In genomic region chr7:110839866-110840265, GRCh38 we compare ENCODE assay signal across 9 cellular contexts.
DNase-seq lines count a peak whose midpoint lies in the region; ATAC-seq and TF ChIP-seq lines count a peak whose summit lies in the region.
"Had no signal": no experiment of that assay in that cellular context is flagged by ENCODE, and none has a peak within 500 bp of the region (broad histone marks: within the 10 kb centered on the region; RNA-seq: fewer than 3 reads in every experiment).

No MANE protein-coding gene starts in this region.

- no TSS peak for BruUV-seq in HCT116 (replicated peaks; lab: Mats Ljungman, UMichigan)

- H3K9me2 ChIP-seq in HCT116 (ENCODE audit: insufficient read depth): no peaks in the 10 kb centered on the region

- no peak for TF ChIP-seq POLR2A in HCT116 (IDR thresholded peaks at IDR 0.05; ENCODE audit: borderline replicate concordance, extremely low read depth, insufficient read depth, insufficient read length)

- no peak overlapping the region for H3K4me3 Mint-ChIP-seq in activated naive CD8-positive, alpha-beta T cell treated with anti-CD3 and anti-CD28 coated beads, Interleukin-2, amount 50 U/mL, for 24 hours

- H3K9me3 ChIP-seq in HCT116 (ENCODE audit: control insufficient read depth in 1 of 2, insufficient read depth in 1 of 2, low read depth in 1 of 2, low read length in 2 of 2) (no peaks in the 10 kb centered on the region), lower lobe of right lung (no peaks in the 10 kb centered on the region)
- H3K9me3 ChIP-seq: body of pancreas had no signal

- RAD21 ChIA-PET in HCT116 (lab: Charles Lee; ENCODE audit: low non-redundant PET in 1 of 2, low total read pairs in 2 of 2, uncharacterized antibody in 2 of 2, unreplicated experiment in 2 of 2): no interaction called here

- H3K79me2 ChIP-seq in HCT116 (ENCODE audit: insufficient read depth, low read length): no peaks in the 10 kb centered on the region

- no peak overlapping the region for H3K9ac ChIP-seq in HCT116 (ENCODE audit: low read length)

- intact Hi-C loops in HCT116 (cut with micrococcal nuclease): no loop called here
- intact Hi-C loops in lower lobe of right lung (cut with DNase I): no loop called here

- H4K20me1 ChIP-seq in HCT116 (ENCODE audit: insufficient read depth): no peaks in the 10 kb centered on the region

- no peak overlapping the region for H3K27ac ChIP-seq in HCT116 (ENCODE audit: low read depth, low read length)
- H3K27ac ChIP-seq in lower lobe of right lung: no peak overlapping the region
- H3K27ac ChIP-seq: body of pancreas had no signal

- peaks cover 2% of the 10 kb centered on the region for H3K36me3 Mint-ChIP-seq in activated naive CD8-positive, alpha-beta T cell treated with anti-CD3 and anti-CD28 coated beads, Interleukin-2, amount 50 U/mL, for 24 hours (ENCODE audit: low read depth)

- no peak for TF ChIP-seq RAD21 in HCT116 (IDR thresholded peaks at IDR 0.05; ENCODE audit: low read depth)

- CTCF ChIA-PET in HCT116 (lab: Charles Lee): no interaction called here

- ATAC-seq in HCT116 (peak; percentile 60), lower lobe of right lung (no peak)
- ATAC-seq in activated naive CD8-positive, alpha-beta T cell treated with anti-CD3 and anti-CD28 coated beads, Interleukin-2, amount 50 U/mL, for 24 hours: no peak
- ATAC-seq: body of pancreas had no signal

- H3K27ac Mint-ChIP-seq in activated naive CD8-positive, alpha-beta T cell treated with anti-CD3 and anti-CD28 coated beads, Interleukin-2, amount 50 U/mL, for 24 hours: no peak overlapping the region

- peaks cover 6% of the 10 kb centered on the region for H3K9me3 Mint-ChIP-seq in activated naive CD8-positive, alpha-beta T cell treated with anti-CD3 and anti-CD28 coated beads, Interleukin-2, amount 50 U/mL, for 24 hours

- H3K27me3 ChIP-seq in HCT116 (ENCODE audit: insufficient read depth, low read length) (no peaks in the 10 kb centered on the region), lower lobe of right lung (ENCODE audit: low read depth) (no peaks in the 10 kb centered on the region)
- H3K27me3 ChIP-seq: body of pancreas had no signal

- H3K4me2 ChIP-seq in HCT116 (ENCODE audit: low read length): no peak overlapping the region

- POLR2A ChIA-PET in HCT116 (lab: Charles Lee): no interaction called here

- H3K27me3 Mint-ChIP-seq in activated naive CD8-positive, alpha-beta T cell treated with anti-CD3 and anti-CD28 coated beads, Interleukin-2, amount 50 U/mL, for 24 hours: no peaks in the 10 kb centered on the region

- H2AFZ ChIP-seq in HCT116 (ENCODE audit: low read depth, low read length, poor library complexity, severe bottlenecking): no peak overlapping the region

- DNase-seq in HCT116 (ENCODE audit: low read depth, low spot score) (no peak), NCI-H345 (lab: John Stamatoyannopoulos, UW) (peak; percentile 92), dermis microvascular lymphatic vessel endothelial cell (ENCODE audit: low read depth in 2 of 2) (peak; percentile 1 to 9), renal cortical epithelial cell (ENCODE audit: low read depth) (peak; percentile 13), lower lobe of right lung (no peak)
- no peak for DNase-seq in stimulated activated CD4-positive, alpha-beta T cell treated with anti-CD3 and anti-CD28 coated beads, Interleukin-1b, Interleukin-23, amount 100 ng/mL, for 48 hours
- no peak for DNase-seq in activated naive CD8-positive, alpha-beta T cell treated with anti-CD3 and anti-CD28 coated beads, Interleukin-2, amount 50 U/mL, for 24 hours

- TF ChIP-seq CTCF in HCT116 (IDR thresholded peaks at IDR 0.05 in 2 of 3, conservative IDR thresholded peaks at IDR 0.05 in 1 of 3; ENCODE audit: borderline replicate concordance in 1 of 3, insufficient read depth in 1 of 3, low read depth in 2 of 3, low read length in 2 of 3): 0 out of 6 replicates have a peak, but pooled peaks of 2 of the 3 experiments have one; percentile 5 to 17
- no peak for TF ChIP-seq CTCF in lower lobe of right lung (IDR thresholded peaks at IDR 0.05)

- no peak overlapping the region for H3K4me3 ChIP-seq in HCT116 (replicated peaks in 1 of 2; ENCODE audit: low read depth in 1 of 2, low read length in 2 of 2)
- H3K4me3 ChIP-seq in lower lobe of right lung: no peak overlapping the region
- H3K4me3 ChIP-seq: body of pancreas, lung had no signal

- 0 out of 4 replicates have a peak, but pooled peaks cover 0 to 5% of the 10 kb centered on the region in 2 experiments for H3K4me1 ChIP-seq in HCT116 (ENCODE audit: control insufficient read depth in 1 of 2, insufficient read depth in 2 of 2, low read length in 2 of 2)
- H3K4me1 ChIP-seq in lower lobe of right lung: no peaks in the 10 kb centered on the region

- no peaks in the 10 kb centered on the region for H3K36me3 ChIP-seq in HCT116 (ENCODE audit: control insufficient read depth in 1 of 2, insufficient read depth in 2 of 2, low read length in 2 of 2)
- no peaks in the 10 kb centered on the region for H3K36me3 ChIP-seq in lower lobe of right lung

- H3K4me1 Mint-ChIP-seq in activated naive CD8-positive, alpha-beta T cell treated with anti-CD3 and anti-CD28 coated beads, Interleukin-2, amount 50 U/mL, for 24 hours: peaks cover 9% of the 10 kb centered on the region

TF ChIP-seq in HCT116, 20 proteins besides CTCF, POLR2A, EP300 and RAD21:
- TF ChIP-seq ZNF274 (IDR thresholded peaks at IDR 0.05; ENCODE audit: low read depth, low read length): no peak
- no peak for TF ChIP-seq FOSL1 (IDR thresholded peaks at IDR 0.05; ENCODE audit: low read depth)
- TF ChIP-seq SIN3A (IDR thresholded peaks at IDR 0.05; ENCODE audit: low read depth): no peak
- TF ChIP-seq POLR2AphosphoS5 (IDR thresholded peaks at IDR 0.05; ENCODE audit: low read depth, low read length): no peak
- TF ChIP-seq JUND (IDR thresholded peaks at IDR 0.05): no peak
- TF ChIP-seq EZH2phosphoT487 (IDR thresholded peaks at IDR 0.05; ENCODE audit: borderline replicate concordance): no peak
- TF ChIP-seq, protein P1, sequence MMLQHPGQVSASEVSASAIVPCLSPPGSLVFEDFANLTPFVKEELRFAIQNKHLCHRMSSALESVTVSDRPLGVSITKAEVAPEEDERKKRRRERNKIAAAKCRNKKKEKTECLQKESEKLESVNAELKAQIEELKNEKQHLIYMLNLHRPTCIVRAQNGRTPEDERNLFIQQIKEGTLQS (IDR thresholded peaks at IDR 0.05): no peak
- TF ChIP-seq ZBTB33 (IDR thresholded peaks at IDR 0.05; ENCODE audit: extremely low read depth, insufficient replicate concordance, low read length): no peak
- TF ChIP-seq SP1 (IDR thresholded peaks at IDR 0.05; ENCODE audit: low read depth): no peak
- TF ChIP-seq ELF1 (IDR thresholded peaks at IDR 0.05; ENCODE audit: borderline replicate concordance, low read depth): no peak
- TF ChIP-seq CBX3 (IDR thresholded peaks at IDR 0.05; ENCODE audit: low read depth): no peak
- no peak for TF ChIP-seq TCF7L2 (IDR thresholded peaks at IDR 0.05; ENCODE audit: borderline replicate concordance, extremely low read depth, insufficient read depth, insufficient read length)

Comparison
In these comparisons a context has a peak if more than half of its experiments do, and no peak if none do; other contexts are left out.
1. DNase-seq: peak in NCI-H345 (single experiment), dermis microvascular lymphatic vessel endothelial cell (2 of 2) and renal cortical epithelial cell (single experiment); none in HCT116 (single experiment), stimulated activated CD4-positive, alpha-beta T cell treated with anti-CD3 and anti-CD28 coated beads, Interleukin-1b, Interleukin-23, amount 100 ng/mL, for 48 hours (single experiment), lower lobe of right lung (single experiment) and activated naive CD8-positive, alpha-beta T cell treated with anti-CD3 and anti-CD28 coated beads, Interleukin-2, amount 50 U/mL, for 24 hours (single experiment).